In genomic region chr17:80262775-80263244, GRCh38 we compare ENCODE assay signal across 8 cellular contexts. TPM values are rescaled to one million over a fixed set of nuclear protein-coding genes. Genes with fewer than 3 reads are reported as not detected.
DNase-seq lines count a peak whose midpoint lies in the region; ATAC-seq and TF ChIP-seq lines count a peak whose summit lies in the region.

No MANE protein-coding gene starts in this region.

- no peaks in the 10 kb centered on the region for H3K9me3 Mint-ChIP-seq in CD4-positive, alpha-beta T cell
- H3K9me3 Mint-ChIP-seq in endothelial cell (ENCODE audit: unreplicated experiment) = no peaks in the 10 kb centered on the region

- CTCF ChIA-PET in CD4-positive, alpha-beta T cell (lab: Charles Lee) = no interaction called here

- H3K27me3 ChIP-seq in CD4-positive, alpha-beta T cell (ENCODE audit: control insufficient read depth, insufficient read depth, low read length) = no peaks in the 10 kb centered on the region
- H3K27me3 ChIP-seq in NT2/D1 (ENCODE audit: insufficient read depth, insufficient read length) (no peaks in the 10 kb centered on the region), esophagus (ENCODE audit: control insufficient read depth in 1 of 2, insufficient read depth in 2 of 2, low read length in 2 of 2) (no peaks in the 10 kb centered on the region), prostate gland (replicated peaks; ENCODE audit: insufficient read depth) (no peaks in the 10 kb centered on the region)

- POLR2A ChIA-PET in CD4-positive, alpha-beta T cell (lab: Charles Lee) = interaction anchor here (0.7 to 1.1 kb wide), 5 partner anchors 17 to 113 kb away, joined by 3 to 6 read pairs (median 4); partner anchors contain the start of gene SGSH

- H3K9me3 ChIP-seq in CD4-positive, alpha-beta T cell (ENCODE audit: control insufficient read depth, low read length) = no peaks in the 10 kb centered on the region
- H3K9me3 ChIP-seq in NT2/D1 (ENCODE audit: insufficient read depth, low read length) = no peaks in the 10 kb centered on the region
- no peaks in the 10 kb centered on the region for H3K9me3 ChIP-seq in esophagus (ENCODE audit: control insufficient read depth in 2 of 2, insufficient read depth in 1 of 2, low read depth in 1 of 2, low read length in 1 of 2)
- H3K9me3 ChIP-seq in prostate gland = no peaks in the 10 kb centered on the region

- TF ChIP-seq POLR2A in prostate gland (IDR thresholded peaks at IDR 0.05) = no peak

- peaks cover 29% of the 10 kb centered on the region for H3K36me3 Mint-ChIP-seq in CD4-positive, alpha-beta T cell (ENCODE audit: low read depth)
- peaks cover 13% of the 10 kb centered on the region for H3K36me3 Mint-ChIP-seq in endothelial cell (ENCODE audit: low read depth, unreplicated experiment)

- intact Hi-C loops in CD4-positive, alpha-beta T cell (cut with DNase I, micrococcal nuclease) = loop anchor here (2.0 to 10.0 kb wide), 2 partner anchors 116 to 1252 kb away; partner anchors contain the start of genes ACTG1 (in 1 of the 2) and EIF4A3 (in 1 of the 2)
- intact Hi-C loops in prostate gland (cut with DNase I) = no loop called here

- ATAC-seq in CD4-positive, alpha-beta T cell (ENCODE audit: poor library complexity) = no peak
- ATAC-seq in GM21526 (IDR thresholded peaks at IDR 0.05; ENCODE audit: low FRiP score, unreplicated experiment) = no peak

- TF ChIP-seq CTCF in CD4-positive, alpha-beta T cell (IDR thresholded peaks at IDR 0.05) = no peak
- TF ChIP-seq CTCF in prostate gland (IDR thresholded peaks at IDR 0.05) (no peak), endothelial cell (IDR thresholded peaks at IDR 0.05; ENCODE audit: unreplicated experiment) (no peak)

- 75% methylated on average over 8 of the region's 8 CpGs for WGBS in esophagus, 2 donors
- WGBS in prostate gland = 76% methylated on average over 8 of the region's 8 CpGs

- peak overlapping the region; percentile 95 for H3K9ac ChIP-seq in NT2/D1 (ENCODE audit: insufficient read length, low read depth)

- no peaks in the 10 kb centered on the region for H3K27me3 Mint-ChIP-seq in CD4-positive, alpha-beta T cell
- H3K27me3 Mint-ChIP-seq in endothelial cell (ENCODE audit: unreplicated experiment) = peaks cover 18% of the 10 kb centered on the region

- H3K27ac ChIP-seq in CD4-positive, alpha-beta T cell (ENCODE audit: low read depth, low read length) = peak overlapping the region; percentile 97
- peak overlapping the region; percentile 51 to 65 for H3K27ac ChIP-seq in esophagus (ENCODE audit: low read depth in 2 of 2, low read length in 1 of 2)
- peak overlapping the region; percentile 99 for H3K27ac ChIP-seq in prostate gland

- H3K4me3 Mint-ChIP-seq in CD4-positive, alpha-beta T cell = peak overlapping the region; percentile 98
- H3K4me3 Mint-ChIP-seq in endothelial cell (ENCODE audit: unreplicated experiment) = no peak overlapping the region

- peaks cover 33% of the 10 kb centered on the region for H3K4me1 ChIP-seq in NT2/D1 (ENCODE audit: insufficient read depth, insufficient read length)
- H3K4me1 ChIP-seq in esophagus (ENCODE audit: control insufficient read depth in 2 of 2, insufficient read depth in 2 of 2, low read length in 1 of 2) = peaks cover 4 to 15% of the 10 kb centered on the region in 2 donors
- peaks cover 20% of the 10 kb centered on the region for H3K4me1 ChIP-seq in prostate gland (replicated peaks)

- peaks cover 61% of the 10 kb centered on the region for H3K4me1 Mint-ChIP-seq in CD4-positive, alpha-beta T cell (ENCODE audit: low read depth)
- peaks cover 26% of the 10 kb centered on the region for H3K4me1 Mint-ChIP-seq in endothelial cell (ENCODE audit: unreplicated experiment)

- H3K4me3 ChIP-seq in NT2/D1 (ENCODE audit: insufficient read length, low read depth) = no peak overlapping the region
- peak overlapping the region; percentile 32 to 34 for H3K4me3 ChIP-seq in esophagus (ENCODE audit: low read depth in 1 of 2, low read length in 2 of 2)
- H3K4me3 ChIP-seq in prostate gland = peak overlapping the region; percentile 29 to 32

- H3K36me3 ChIP-seq in NT2/D1 (ENCODE audit: insufficient read depth, insufficient read length, low read length) = peaks cover 39% of the 10 kb centered on the region
- H3K36me3 ChIP-seq in esophagus (ENCODE audit: control insufficient read depth in 2 of 2, insufficient read depth in 2 of 2, low read length in 1 of 2) = no peaks in the 10 kb centered on the region
- no peaks in the 10 kb centered on the region for H3K36me3 ChIP-seq in prostate gland

- H3K27ac Mint-ChIP-seq in CD4-positive, alpha-beta T cell = peak overlapping the region; percentile 94
- H3K27ac Mint-ChIP-seq in endothelial cell (ENCODE audit: unreplicated experiment) = no peak overlapping the region

- DNase-seq in CD4-positive, alpha-beta T cell = no peak
- DNase-seq in NT2/D1 (ENCODE audit: low read depth, low spot score) (no peak), prostate gland (ENCODE audit: low spot score) (no peak), endothelial cell (ENCODE audit: low spot score) (no peak), cerebellum (ENCODE audit: low spot score) (no peak)
- DNase-seq in activated effector memory CD4-positive, alpha-beta T cell treated with anti-CD3 and anti-CD28 coated beads, Interleukin-2, amount 50 U/mL, for 16 hours = no peak

RNA-seq across cellular contexts. Expression of gene RNF213, which starts 2.2 kb away (rescaled TPM):
- total RNA-seq in CD4-positive, alpha-beta T cell = 100 to 1,000 TPM; 290 to 312 TPM
- 10 to 100 TPM; 17.9 to 54.7 TPM for polyA plus RNA-seq in esophagus
- total RNA-seq in prostate gland (100 to 1,000 TPM in 1 of 2 donors, 10 to 100 TPM in 1; 57.7 to 112 TPM), endothelial cell (ENCODE audit: unreplicated experiment) (110 TPM), cerebellum (31.9 TPM)

RNA-seq across cellular contexts. Expression of gene SLC26A11, which starts 42.6 kb away (rescaled TPM):
- 10 to 100 TPM; 46.5 to 50.9 TPM for total RNA-seq in CD4-positive, alpha-beta T cell
- polyA plus RNA-seq in esophagus = 1 to 10 TPM; 4.7 to 6.9 TPM
- total RNA-seq in prostate gland (10 to 100 TPM; 16.9 to 32.4 TPM), endothelial cell (ENCODE audit: unreplicated experiment) (50.1 TPM), cerebellum (10.1 TPM)

RNA-seq across cellular contexts. Expression of gene SGSH, which starts 42.7 kb away (rescaled TPM):
- 100 to 1,000 TPM in 1 of 2 experiments, 10 to 100 TPM in 1; 97.9 to 102 TPM for total RNA-seq in CD4-positive, alpha-beta T cell
- polyA plus RNA-seq in esophagus = 10 to 100 TPM; 16.5 to 20.4 TPM
- total RNA-seq in prostate gland (10 to 100 TPM; 41.2 to 95.7 TPM), endothelial cell (ENCODE audit: unreplicated experiment) (76.0 TPM), cerebellum (10.4 TPM)
